ENCODE assay signal across 8 cellular contexts in the genomic region with DNA sequence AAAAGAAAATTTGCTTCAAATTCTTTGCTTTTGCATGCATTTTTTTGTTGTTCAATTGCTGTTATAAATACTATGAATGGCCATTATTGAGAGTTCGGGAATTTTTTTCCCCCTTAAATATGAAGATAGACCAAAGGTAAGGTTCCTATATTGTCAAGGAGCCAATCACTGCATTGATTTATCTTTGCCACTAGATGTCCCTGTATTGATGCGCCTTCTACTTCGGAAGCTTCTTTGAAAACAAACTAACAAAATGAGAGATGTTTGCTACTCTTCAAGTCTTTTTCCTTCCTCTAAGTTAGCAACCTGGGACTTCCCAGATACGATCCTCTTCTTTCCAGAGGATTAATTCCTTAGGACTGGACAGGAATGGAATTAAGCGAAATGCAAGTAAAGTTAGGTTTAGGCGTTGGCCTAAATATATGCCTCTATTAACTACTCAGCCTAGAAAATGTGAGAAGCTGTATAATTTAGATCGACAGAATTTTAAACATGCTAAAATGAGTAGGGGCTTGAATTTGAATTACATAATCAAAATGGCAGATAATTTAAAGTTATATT.
DNase-seq lines count a peak whose midpoint lies in the region; ATAC-seq and TF ChIP-seq lines count a peak whose summit lies in the region.

No MANE protein-coding gene starts in this region.

- H3K9me3 ChIP-seq in BE2C (no peaks in the 10 kb centered on the region), GM23248 (ENCODE audit: low read depth) (no peaks in the 10 kb centered on the region), ovary (no peaks in the 10 kb centered on the region)

- H3K27me3 ChIP-seq in BE2C (no peaks in the 10 kb centered on the region; the same call in 1 of the 2 replicates), GM23248 (replicated peaks; ENCODE audit: insufficient read depth) (no peaks in the 10 kb centered on the region), ovary (no peaks in the 10 kb centered on the region)

- no peaks in the 10 kb centered on the region for H3K9me2 ChIP-seq in GM23248 (ENCODE audit: insufficient read depth)

- no peaks in the 10 kb centered on the region for H3K79me2 ChIP-seq in GM23248 (ENCODE audit: insufficient read depth)

- H3K4me2 ChIP-seq in GM23248 (ENCODE audit: unreplicated experiment), result no peak overlapping the region

- H3K36me3 ChIP-seq in BE2C, result no peaks in the 10 kb centered on the region
- H3K36me3 ChIP-seq in GM23248 (ENCODE audit: low read depth), result no peaks in the 10 kb centered on the region
- H3K36me3 ChIP-seq in ovary, result no peaks in the 10 kb centered on the region

- H3K4me1 ChIP-seq in BE2C (no peaks in the 10 kb centered on the region), GM23248 (ENCODE audit: insufficient read depth) (peaks cover 21% of the 10 kb centered on the region), ovary (ENCODE audit: insufficient read depth) (no peaks in the 10 kb centered on the region)

- in situ Hi-C loops in GM23248 (cut with MboI), result loop anchor here (25.0 kb wide), 1 partner anchor 855 kb away; no protein-coding TSS in a partner anchor

- no peak overlapping the region for H2AFZ ChIP-seq in GM23248

- no peak for TF ChIP-seq EP300 in ovary (IDR thresholded peaks at IDR 0.05)

- no peak for ATAC-seq in GM21576 (IDR thresholded peaks at IDR 0.05; ENCODE audit: unreplicated experiment)

- intact Hi-C loops in ovary (cut with DNase I), result no loop called here

- no peak for TF ChIP-seq POLR2A in ovary (IDR thresholded peaks at IDR 0.05)

- no peak overlapping the region for H3K9ac ChIP-seq in GM23248

- H3K27ac ChIP-seq in GM23248 (no peak overlapping the region), ovary (no peak overlapping the region)

- H3F3A ChIP-seq in GM23248 (ENCODE audit: insufficient read depth), result no peaks in the 10 kb centered on the region; the same call in 1 of the 2 replicates

- DNase-seq in BE2C, result no peak
- peak; percentile 69 for DNase-seq in GM23248
- peak; percentile 47 for DNase-seq in NCI-H748 treated with DMSO at 0.1 percent for 48 hours (lab: John Stamatoyannopoulos, UW)
- no peak for DNase-seq in epithelial cell of proximal tubule (ENCODE audit: low read depth)
- no peak for DNase-seq in ovary
- DNase-seq in NCI-H526 treated with DMSO at 0.1 percent for 48 hours (lab: John Stamatoyannopoulos, UW), result no peak
- DNase-seq in effector CD4-positive, alpha-beta T cell, result no peak

- TF ChIP-seq CTCF in BE2C (IDR thresholded peaks at IDR 0.05; ENCODE audit: low read depth, low read length) (peak; percentile 84), epithelial cell of proximal tubule (conservative IDR thresholded peaks at IDR 0.05; ENCODE audit: low read depth, low read length) (peak; percentile 76), ovary (IDR thresholded peaks at IDR 0.05) (peak in 2 of 3 donors; percentile 56 to 62)

- no peaks in the 10 kb centered on the region for H4K20me1 ChIP-seq in GM23248 (ENCODE audit: insufficient read depth)

- WGBS in GM23248 (ENCODE audit: low coverage in 1 of 2, low lambda C conversion rate in 2 of 2, missing lambda C conversion rate in 2 of 2), 2 experiments, result 44 to 46% methylated on average over 7 of the region's 7 CpGs
- 43 to 47% (median 46%) methylated on average over 7 of the region's 7 CpGs for WGBS in ovary, 3 donors

- H3K4me3 ChIP-seq in BE2C (ENCODE audit: low read depth, low read length) (no peak overlapping the region), GM23248 (no peak overlapping the region), epithelial cell of proximal tubule (ENCODE audit: low read depth, low read length) (no peak overlapping the region), ovary (no peak overlapping the region)

Comparison
In these comparisons a context has a peak if more than half of its experiments do, and no peak if none do; other contexts are left out.
1. DNase-seq: peak in GM23248 (single experiment) and NCI-H748 treated with DMSO at 0.1 percent for 48 hours (single experiment); none in BE2C (single experiment), epithelial cell of proximal tubule (single experiment), ovary (0 of 5), NCI-H526 treated with DMSO at 0.1 percent for 48 hours (single experiment) and effector CD4-positive, alpha-beta T cell (single experiment).
2. Peak in every context shown above with its lines, with median percentiles within 50 percentile points of each other: CTCF ChIP-seq.